ENCODE assay signal across 9 cellular contexts in the genomic region with DNA sequence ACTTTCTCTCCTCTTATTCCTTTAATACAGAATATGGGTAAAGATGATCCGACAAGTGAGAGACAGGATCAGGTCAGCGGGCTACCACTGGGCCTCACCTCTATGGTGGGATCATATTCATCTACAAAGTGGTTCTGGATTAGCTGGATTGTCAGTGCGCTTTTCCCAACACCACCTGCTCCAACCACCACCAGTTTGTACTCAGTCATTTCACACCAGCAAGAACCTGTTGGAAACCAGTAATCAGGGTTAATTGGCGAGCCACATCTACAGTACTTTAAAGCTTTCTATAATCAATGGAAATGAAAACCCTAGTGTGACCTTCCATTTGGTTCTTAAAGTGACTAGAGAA. TPM values are rescaled to one million over a fixed set of nuclear protein-coding genes. Genes with fewer than 3 reads are reported as not detected.
A peak's percentile ranks its signal among the peaks of the same experiment; 100 is the strongest.
DNase-seq lines count a peak whose midpoint lies in the region; ATAC-seq and TF ChIP-seq lines count a peak whose summit lies in the region.
"Had no signal": no experiment of that assay in that cellular context is flagged by ENCODE, and none has a peak within 500 bp of the region (broad histone marks: within the 10 kb centered on the region; RNA-seq: fewer than 3 reads in every experiment).

No MANE protein-coding gene starts in this region.

- H3K4me3 Mint-ChIP-seq in naive thymus-derived CD8-positive, alpha-beta T cell: peak overlapping the region; percentile 92 to 98 (median 98)

- H3K4me2 ChIP-seq in Karpas-422 (ENCODE audit: low read depth, low read length, poor library complexity, severe bottlenecking): peak overlapping the region; percentile 76

- peaks cover 44% of the 10 kb centered on the region; the same call in 1 of the 2 replicates for H3K36me3 ChIP-seq in Karpas-422 (ENCODE audit: insufficient read depth, low read length)
- H3K36me3 ChIP-seq in colonic mucosa: peaks cover 6% of the 10 kb centered on the region

- no peaks in the 10 kb centered on the region for H3K9me3 ChIP-seq in Karpas-422 (ENCODE audit: low read length)
- H3K9me3 ChIP-seq in colonic mucosa: no peaks in the 10 kb centered on the region

- ATAC-seq in naive thymus-derived CD8-positive, alpha-beta T cell: no peak
- ATAC-seq in GM21367 (IDR thresholded peaks at IDR 0.05; ENCODE audit: unreplicated experiment): no peak

- in situ Hi-C loops in GM13976 (cut with MboI; ENCODE audit: low sequenced_read_pairs, unreplicated experiment): no loop called here

- H3K9me3 Mint-ChIP-seq in naive thymus-derived CD8-positive, alpha-beta T cell: no peaks in the 10 kb centered on the region

- H3K79me2 ChIP-seq in Karpas-422 (ENCODE audit: low read length): peaks cover 31% of the 10 kb centered on the region

- H3K27me3 Mint-ChIP-seq in naive thymus-derived CD8-positive, alpha-beta T cell: no peaks in the 10 kb centered on the region

- DNase-seq in Karpas-422 (no peak), colonic mucosa (no peak), COLO668 (lab: John Stamatoyannopoulos, UW; ENCODE audit: unreplicated experiment) (no peak), GOT3 (lab: John Stamatoyannopoulos, UW) (no peak), GM13976 (ENCODE audit: low spot score) (no peak)
- peak in 2 of 10 donors; percentile 4 to 7 for DNase-seq in naive thymus-derived CD8-positive, alpha-beta T cell

- peak overlapping the region; percentile 77 for H3K4me3 ChIP-seq in GM08714 (ENCODE audit: low read length)
- H3K4me3 ChIP-seq in Karpas-422 (ENCODE audit: low read length): peak overlapping the region; percentile 94
- peak overlapping the region; percentile 74 for H3K4me3 ChIP-seq in colonic mucosa

- H3K27me3 ChIP-seq in Karpas-422 (ENCODE audit: low read length): no peaks in the 10 kb centered on the region
- H3K27me3 ChIP-seq in colonic mucosa: no peaks in the 10 kb centered on the region

- peak overlapping the region; percentile 96 to 100 (median 99) for H3K27ac Mint-ChIP-seq in naive thymus-derived CD8-positive, alpha-beta T cell

- H3K4me1 ChIP-seq in Karpas-422 (ENCODE audit: low read length) (peaks cover 20% of the 10 kb centered on the region), colonic mucosa (peaks cover 17% of the 10 kb centered on the region)

- TF ChIP-seq CTCF in colonic mucosa (IDR thresholded peaks at IDR 0.05) (no peak), GM13976 (IDR thresholded peaks at IDR 0.05; ENCODE audit: borderline replicate concordance, control extremely low read depth, extremely low read depth, insufficient read depth, missing control alignments) (no peak)

- no peaks in the 10 kb centered on the region for H3K9me2 ChIP-seq in Karpas-422 (replicated peaks; ENCODE audit: insufficient read depth, low read length)

- peaks cover 6 to 74% (median 24%) of the 10 kb centered on the region in 3 donors for H3K36me3 Mint-ChIP-seq in naive thymus-derived CD8-positive, alpha-beta T cell

- H4K20me1 ChIP-seq in Karpas-422 (ENCODE audit: insufficient read depth, low read depth, low read length): no peaks in the 10 kb centered on the region

- H3K4me1 Mint-ChIP-seq in naive thymus-derived CD8-positive, alpha-beta T cell: peaks cover 13 to 30% (median 26%) of the 10 kb centered on the region in 4 donors

- POLR2A ChIA-PET in naive thymus-derived CD8-positive, alpha-beta T cell (lab: Charles Lee): interaction anchor here (0.5 to 2.1 kb wide), 14 partner anchors 11 to 776 kb away, joined by 3 to 12 read pairs (median 4); a partner anchor contains a TSS

- H3K27ac ChIP-seq in Karpas-422 (ENCODE audit: low read length) (no peak overlapping the region; the same call in 1 of the 2 replicates), colonic mucosa (peak overlapping the region; percentile 85)

- H3K9ac ChIP-seq in Karpas-422 (ENCODE audit: low read length): peak overlapping the region; percentile 94
- H3K9ac ChIP-seq in colonic mucosa (ENCODE audit: low read depth in 2 of 2, low read length in 2 of 2): peak overlapping the region; percentile 87 to 99

- intact Hi-C loops in colonic mucosa (cut with DNase I): loop anchor here (5.0 kb wide), 1 partner anchor 66 kb away; a partner anchor contains a TSS

- H2AFZ ChIP-seq in Karpas-422 (ENCODE audit: low read length): no peak overlapping the region

RNA-seq across cellular contexts. Expression of a gene that starts 0.6 kb away (rescaled TPM):
- 30.6 and 68.0 TPM in 2 replicates for total RNA-seq in Karpas-422 (2014; rRNA removed; shearing (Covaris generic); ENCODE audit: low replicate concordance)
- 10 to 100 TPM; 40.6 to 54.8 TPM for total RNA-seq in colonic mucosa
- total RNA-seq in naive thymus-derived CD8-positive, alpha-beta T cell: 10 to 100 TPM; 28.1 to 28.2 TPM
- 10 to 100 TPM; 25.5 to 33.3 (median 29.6) TPM for polyA plus RNA-seq in naive thymus-derived CD8-positive, alpha-beta T cell

RNA-seq across cellular contexts. Expression of a gene that starts 20.6 kb away (rescaled TPM):
- total RNA-seq in Karpas-422 (2014; rRNA removed; shearing (Covaris generic); ENCODE audit: low replicate concordance): not detected in 2 replicates
- total RNA-seq in colonic mucosa: 1 to 10 TPM in 1 of 2 donors, under 1 TPM in 1; 0.50 to 1.4 TPM
- total RNA-seq in naive thymus-derived CD8-positive, alpha-beta T cell: not detected
- not detected for polyA plus RNA-seq in naive thymus-derived CD8-positive, alpha-beta T cell
- total RNA-seq: T-helper 1 cell treated with Interleukin-12 subunit alpha and Interleukin-12 subunit beta and Interleukin-4 antibody, amounts not matched to agents 30 ng/mL and 1 ng/mL, for 36 hours had no signal

RNA-seq across cellular contexts. Expression of a gene that starts 41.9 kb away (rescaled TPM):
- total RNA-seq in Karpas-422 (2014; rRNA removed; shearing (Covaris generic); ENCODE audit: low replicate concordance): 310 and 375 TPM in 2 replicates
- total RNA-seq in colonic mucosa: 100 to 1,000 TPM; 381 to 523 TPM
- total RNA-seq in naive thymus-derived CD8-positive, alpha-beta T cell: 100 to 1,000 TPM; 534 to 610 TPM
- 100 to 1,000 TPM; 354 to 411 (median 407) TPM for polyA plus RNA-seq in naive thymus-derived CD8-positive, alpha-beta T cell

RNA-seq across cellular contexts. Expression of a gene that starts 46.1 kb away (rescaled TPM):
- total RNA-seq in Karpas-422 (2014; rRNA removed; shearing (Covaris generic); ENCODE audit: low replicate concordance): 0.11 and 0.60 TPM in 2 replicates
- 1 to 10 TPM in 1 of 2 donors, under 1 TPM in 1; 0.84 to 1.3 TPM for total RNA-seq in colonic mucosa
- total RNA-seq in naive thymus-derived CD8-positive, alpha-beta T cell: 1 to 10 TPM; 1.9 to 2.3 TPM
- polyA plus RNA-seq in naive thymus-derived CD8-positive, alpha-beta T cell: 1 to 10 TPM in 1 of 3 donors, under 1 TPM in 2; 0.44 to 1.0 (median 0.77) TPM
